18 cellular contexts compared by ENCODE assay signal in genomic region chr14:100423421-100424010, GRCh38.
"Had no signal": no experiment of that assay in that cellular context is flagged by ENCODE, and none has a peak within 500 bp of the region (broad histone marks: within the 10 kb centered on the region; RNA-seq: fewer than 3 reads in every experiment).

No MANE protein-coding gene starts in this region.

- ATAC-seq: activated CD8-positive, alpha-beta T cell treated with anti-CD3 and anti-CD28 coated beads, Interleukin-2, amount 10 ng/mL, durations not matched to agents 7 days and 5 days; natural killer cell; stimulated activated naive CD8-positive, alpha-beta T cell treated with anti-CD3 and anti-CD28 coated beads, Interleukin-15, Interleukin-2, amounts not matched to agents 100 U/mL and 50 U/mL, for 24 hours had no signal

- H3K4me3 ChIP-seq: hepatocyte, left ventricle myocardium inferior, right atrium auricular region had no signal

- H3K4me1 ChIP-seq: right atrium auricular region had no signal

- H3K9me3 ChIP-seq: left ventricle myocardium inferior, right atrium auricular region had no signal

- H3K27me3 ChIP-seq: hepatocyte, right atrium auricular region had no signal

- H3K4me2 ChIP-seq: hepatocyte had no signal

- H3K27ac ChIP-seq: hepatocyte, left ventricle myocardium inferior, right atrium auricular region, WERI-Rb-1 had no signal

- H2AFZ ChIP-seq: hepatocyte had no signal

- DNase-seq: activated CD4-positive, alpha-beta T cell treated with anti-CD3 and anti-CD28 coated beads for 48 hours; activated CD8-positive, alpha-beta memory T cell treated with anti-CD3 and anti-CD28 coated beads, Interleukin-2, amount 50 U/mL, for 48 hours; activated CD8-positive, alpha-beta T cell treated with anti-CD3 and anti-CD28 coated beads, Interleukin-2, amount 10 ng/mL, durations not matched to agents 7 days and 5 days; activated naive CD8-positive, alpha-beta T cell treated with anti-CD3 and anti-CD28 coated beads, Interleukin-2, amount 10 ng/mL, durations not matched to agents 7 days and 5 days; aorta; cerebellar nuclear complex; left ventricle myocardium inferior; natural killer cell; stimulated activated CD4-positive, alpha-beta T cell treated with anti-CD3 and anti-CD28 coated beads, Interleukin-15, amount 100 ng/mL, for 24 hours; stimulated activated CD4-positive, alpha-beta T cell treated with anti-CD3 and anti-CD28 coated beads, Interleukin-4, amount 100 ng/mL, for 4 hours; stimulated activated CD8-positive, alpha-beta memory T cell treated with anti-CD3 and anti-CD28 coated beads, Interleukin-4, amount 100 ng/mL, for 48 hours; stimulated activated naive CD8-positive, alpha-beta T cell treated with anti-CD3 and anti-CD28 coated beads, Interleukin-15, Interleukin-2, amounts not matched to agents 100 U/mL and 50 U/mL, for 24 hours; T-cell; T1000; trophoblast cell; WERI-Rb-1 had no signal

- H3K36me3 ChIP-seq: left ventricle myocardium inferior, right atrium auricular region, WERI-Rb-1 had no signal
